ENCODE assay signal across 14 cellular contexts in the genomic region with DNA sequence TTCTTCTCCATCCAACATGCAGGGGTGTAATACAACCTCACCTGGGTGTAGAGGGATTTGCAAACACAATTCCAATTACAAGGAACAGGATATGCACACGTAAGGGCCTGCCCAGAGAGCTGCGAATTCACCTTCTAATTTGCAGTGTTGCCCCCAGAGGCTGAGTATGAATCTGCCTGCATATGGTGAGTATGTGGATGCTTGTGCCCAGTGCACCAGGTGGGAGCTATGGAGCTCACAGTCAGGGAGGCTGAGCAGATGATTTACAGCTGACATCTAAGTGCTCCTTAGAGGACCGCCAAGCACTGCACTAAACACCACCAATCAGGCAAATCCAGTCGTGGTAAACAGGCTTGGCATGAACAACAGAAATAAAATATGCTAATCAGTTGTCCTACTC.
DNase-seq lines count a peak whose midpoint lies in the region; ATAC-seq and TF ChIP-seq lines count a peak whose summit lies in the region.
"Had no signal": no experiment of that assay in that cellular context is flagged by ENCODE, and none has a peak within 500 bp of the region (broad histone marks: within the 10 kb centered on the region; RNA-seq: fewer than 3 reads in every experiment).

No MANE protein-coding gene starts in this region.

- H3K9me3 Mint-ChIP-seq in HFFc6, result no peaks in the 10 kb centered on the region
- H3K9me3 Mint-ChIP-seq: activated CD8-positive, alpha-beta T cell treated with anti-CD3 and anti-CD28 coated beads for 36 hours had no signal

- DNase-seq in HEK293T (ENCODE audit: extremely low spot score) (no peak), NCI-H2029 (lab: John Stamatoyannopoulos, UW) (peak; percentile 56), NCI-H748 (lab: John Stamatoyannopoulos, UW; ENCODE audit: unreplicated experiment) (peak; percentile 97), iPS-NIHi11 (ENCODE audit: low spot score) (peak; percentile 10), left lobe of liver (ENCODE audit: low spot score) (no peak), ureter (ENCODE audit: low spot score) (no peak), HFFc6 (no peak)
- DNase-seq: activated CD8-positive, alpha-beta T cell treated with anti-CD3 and anti-CD28 coated beads for 36 hours; anterior cingulate cortex; CD4-positive, CD25-positive, alpha-beta regulatory T cell; hypothalamus; mesenchymal stem cell; SIG-M5 had no signal

- ATAC-seq in left lobe of liver (no peak), GM18868 (IDR thresholded peaks at IDR 0.05; ENCODE audit: unreplicated experiment) (no peak)
- ATAC-seq: activated CD8-positive, alpha-beta T cell treated with anti-CD3 and anti-CD28 coated beads for 36 hours had no signal

- CTCF ChIA-PET in HEK293T (lab: Yijun Ruan, JAX), result no interaction called here

- H3K27me3 Mint-ChIP-seq in HFFc6 (ENCODE audit: insufficient read depth), result peaks cover 2% of the 10 kb centered on the region; the same call in 1 of the 2 replicates

- no peak for TF ChIP-seq CTCF in HFFc6 (IDR thresholded peaks at IDR 0.05)

- POLR2A ChIA-PET in HEK293T (lab: Yijun Ruan, JAX), result no interaction called here

- no peak overlapping the region for H3K4me3 Mint-ChIP-seq in HFFc6
- H3K4me3 Mint-ChIP-seq: activated CD8-positive, alpha-beta T cell treated with anti-CD3 and anti-CD28 coated beads for 36 hours; CD4-positive, CD25-positive, alpha-beta regulatory T cell had no signal

- no peaks in the 10 kb centered on the region for H3K4me1 Mint-ChIP-seq in HFFc6 (ENCODE audit: low read depth)
- H3K4me1 Mint-ChIP-seq: CD4-positive, CD25-positive, alpha-beta regulatory T cell had no signal

- H3K27ac Mint-ChIP-seq in HFFc6, result no peak overlapping the region
- H3K27ac Mint-ChIP-seq: activated CD8-positive, alpha-beta T cell treated with anti-CD3 and anti-CD28 coated beads for 36 hours; CD4-positive, CD25-positive, alpha-beta regulatory T cell had no signal

- no peaks in the 10 kb centered on the region for H3K36me3 Mint-ChIP-seq in HFFc6 (ENCODE audit: low read depth)
- H3K36me3 Mint-ChIP-seq: CD4-positive, CD25-positive, alpha-beta regulatory T cell had no signal

TF ChIP-seq in HEK293T, 16 proteins besides CTCF, POLR2A, EP300 and RAD21:
- no peak for TF ChIP-seq ARNT (IDR thresholded peaks at IDR 0.05)
- TF ChIP-seq, protein P1, sequence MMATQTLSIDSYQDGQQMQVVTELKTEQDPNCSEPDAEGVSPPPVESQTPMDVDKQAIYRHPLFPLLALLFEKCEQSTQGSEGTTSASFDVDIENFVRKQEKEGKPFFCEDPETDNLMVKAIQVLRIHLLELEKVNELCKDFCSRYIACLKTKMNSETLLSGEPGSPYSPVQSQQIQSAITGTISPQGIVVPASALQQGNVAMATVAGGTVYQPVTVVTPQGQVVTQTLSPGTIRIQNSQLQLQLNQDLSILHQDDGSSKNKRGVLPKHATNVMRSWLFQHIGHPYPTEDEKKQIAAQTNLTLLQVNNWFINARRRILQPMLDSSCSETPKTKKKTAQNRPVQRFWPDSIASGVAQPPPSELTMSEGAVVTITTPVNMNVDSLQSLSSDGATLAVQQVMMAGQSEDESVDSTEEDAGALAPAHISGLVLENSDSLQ (IDR thresholded peaks at IDR 0.05), result 0 out of 2 replicates have a peak, but pooled peaks have one; percentile 3

Comparison
In these comparisons a context has a peak if more than half of its experiments do, and no peak if none do; other contexts are left out.
1. DNase-seq: peak in NCI-H2029 (single experiment), NCI-H748 (single experiment) and iPS-NIHi11 (single experiment); none in HEK293T (single experiment), left lobe of liver (single experiment), ureter (single experiment) and HFFc6 (single experiment).